ENCODE assay signal across 1 cellular context in the genomic region with DNA sequence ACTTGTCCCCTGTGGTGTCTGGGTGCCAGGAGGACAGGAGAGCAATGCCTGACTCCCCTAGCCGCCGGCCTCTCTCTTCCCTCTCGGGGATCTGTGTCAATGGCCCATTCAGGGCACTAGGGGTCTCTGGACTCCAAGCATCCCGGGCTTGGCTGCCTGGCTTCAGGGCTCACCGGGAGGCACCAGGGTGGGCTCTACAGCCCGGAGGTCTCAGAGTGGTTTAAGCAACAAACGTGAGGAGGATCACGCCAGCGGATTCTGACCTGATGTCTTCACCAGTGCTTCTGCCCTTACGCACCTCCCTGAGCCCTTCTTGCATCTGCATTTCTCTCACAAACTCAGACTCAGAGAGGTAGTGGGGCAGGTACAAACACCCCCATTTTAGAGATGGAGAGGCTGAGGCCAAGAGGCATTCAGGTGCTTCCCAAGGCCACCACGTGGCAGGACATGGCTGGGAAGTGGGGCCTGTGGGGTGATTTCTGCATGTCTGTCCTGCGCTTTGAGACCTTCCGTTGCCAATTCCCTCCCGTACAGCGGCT.
TF ChIP-seq lines count a peak whose summit lies in the region.

No MANE protein-coding gene starts in this region.

TF ChIP-seq in SK-N-SH treated with all-trans-retinoic acid at 6 μM for 48 hours, 23 proteins besides CTCF, POLR2A, EP300 and RAD21 (continued from another document):
- TF ChIP-seq, protein P1, sequence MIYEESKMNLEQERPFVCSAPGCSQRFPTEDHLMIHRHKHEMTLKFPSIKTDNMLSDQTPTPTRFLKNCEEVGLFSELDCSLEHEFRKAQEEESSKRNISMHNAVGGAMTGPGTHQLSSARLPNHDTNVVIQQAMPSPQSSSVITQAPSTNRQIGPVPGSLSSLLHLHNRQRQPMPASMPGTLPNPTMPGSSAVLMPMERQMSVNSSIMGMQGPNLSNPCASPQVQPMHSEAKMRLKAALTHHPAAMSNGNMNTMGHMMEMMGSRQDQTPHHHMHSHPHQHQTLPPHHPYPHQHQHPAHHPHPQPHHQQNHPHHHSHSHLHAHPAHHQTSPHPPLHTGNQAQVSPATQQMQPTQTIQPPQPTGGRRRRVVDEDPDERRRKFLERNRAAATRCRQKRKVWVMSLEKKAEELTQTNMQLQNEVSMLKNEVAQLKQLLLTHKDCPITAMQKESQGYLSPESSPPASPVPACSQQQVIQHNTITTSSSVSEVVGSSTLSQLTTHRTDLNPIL (CRISPR knock-in tag; IDR thresholded peaks at IDR 0.05; ENCODE audit: low read depth): no peak
TF ChIP-seq in SK-N-SH treated with all-trans-retinoic acid at 6 μM for 48 hours: peak in this region for 0.
